Comparison of ENCODE assay signal across 8 cellular contexts in genomic region chr2:231662811-231663457, GRCh38. TPM values are rescaled to one million over a fixed set of nuclear protein-coding genes. Genes with fewer than 3 reads are reported as not detected.
DNase-seq lines count a peak whose midpoint lies in the region; ATAC-seq and TF ChIP-seq lines count a peak whose summit lies in the region.

No MANE protein-coding gene starts in this region.

- H3K4me3 Mint-ChIP-seq in naive thymus-derived CD8-positive, alpha-beta T cell = peak overlapping the region; percentile 67 to 87 (median 80)

- POLR2A ChIA-PET in naive thymus-derived CD8-positive, alpha-beta T cell (lab: Charles Lee) = interaction anchor here (1.0 to 6.1 kb wide), 15 partner anchors 11 to 199 kb away, joined by 3 to 158 read pairs (median 7); partner anchors contain the start of genes NCL and PTMA

- peaks cover 6 to 43% (median 17%) of the 10 kb centered on the region in 4 donors for H3K4me1 Mint-ChIP-seq in naive thymus-derived CD8-positive, alpha-beta T cell

- H3K36me3 ChIP-seq in ACC112 (ENCODE audit: insufficient read depth, low read length) (no peaks in the 10 kb centered on the region), HUES64 (ENCODE audit: insufficient read depth, low read length) (no peaks in the 10 kb centered on the region), colonic mucosa (no peaks in the 10 kb centered on the region)

- peak overlapping the region; percentile 82 to 99 (median 96) for H3K27ac Mint-ChIP-seq in naive thymus-derived CD8-positive, alpha-beta T cell

- H3K27me3 Mint-ChIP-seq in naive thymus-derived CD8-positive, alpha-beta T cell = no peaks in the 10 kb centered on the region

- DNase-seq in colonic mucosa = no peak
- DNase-seq in naive thymus-derived CD8-positive, alpha-beta T cell = no peak
- no peak for DNase-seq in activated effector memory CD4-positive, alpha-beta T cell treated with anti-CD3 and anti-CD28 coated beads, Interleukin-2, amount 50 U/mL, for 16 hours
- DNase-seq in NOMO-1 treated with DMSO at 0.1 percent for 48 hours (lab: John Stamatoyannopoulos, UW; ENCODE audit: unreplicated experiment) = no peak
- no peak for DNase-seq in DMS153 treated with DMSO at 0.1 percent for 48 hours (lab: John Stamatoyannopoulos, UW; ENCODE audit: unreplicated experiment)

- peaks cover 0 to 4% (median 0%) of the 10 kb centered on the region in 3 donors for H3K36me3 Mint-ChIP-seq in naive thymus-derived CD8-positive, alpha-beta T cell

- peaks cover 20% of the 10 kb centered on the region for H3K4me1 ChIP-seq in ACC112 (ENCODE audit: control insufficient read depth, insufficient read depth, low read length, unreplicated experiment)
- peaks cover 12% of the 10 kb centered on the region for H3K4me1 ChIP-seq in HUES64 (ENCODE audit: insufficient read depth, low read length)
- H3K4me1 ChIP-seq in colonic mucosa = peaks cover 11% of the 10 kb centered on the region

- H3K9me3 ChIP-seq in HUES64 (ENCODE audit: insufficient read depth, low read depth, low read length) (no peaks in the 10 kb centered on the region), colonic mucosa (no peaks in the 10 kb centered on the region)

- H3K9me3 Mint-ChIP-seq in naive thymus-derived CD8-positive, alpha-beta T cell = no peaks in the 10 kb centered on the region

- H3K27me3 ChIP-seq in ACC112 (ENCODE audit: insufficient read depth, low read length) = no peaks in the 10 kb centered on the region
- H3K27me3 ChIP-seq in HUES64 (ENCODE audit: insufficient read depth, low read length) = peaks cover 10% of the 10 kb centered on the region; the same call in 1 of the 2 replicates
- H3K27me3 ChIP-seq in colonic mucosa = no peaks in the 10 kb centered on the region

- TF ChIP-seq CTCF in colonic mucosa (IDR thresholded peaks at IDR 0.05) = no peak

- intact Hi-C loops in colonic mucosa (cut with DNase I) = no loop called here

- H3K79me2 ChIP-seq in ACC112 (ENCODE audit: control insufficient read depth, insufficient read depth, low read length, unreplicated experiment) = no peaks in the 10 kb centered on the region

- no peak for ATAC-seq in naive thymus-derived CD8-positive, alpha-beta T cell
- no peak for ATAC-seq in HG03457 (IDR thresholded peaks at IDR 0.05; ENCODE audit: unreplicated experiment)

- peak overlapping the region; percentile 94 for H2AFZ ChIP-seq in ACC112 (ENCODE audit: low read length, unreplicated experiment)

- H3K4me3 ChIP-seq in ACC112 (ENCODE audit: low read depth, low read length) (peak overlapping the region; percentile 75), HUES64 (ENCODE audit: low read length) (peak overlapping the region; percentile 25), colonic mucosa (peak overlapping the region; percentile 24)

- peak overlapping the region; percentile 55 for H3K9ac ChIP-seq in HUES64 (ENCODE audit: low read depth, low read length)
- H3K9ac ChIP-seq in colonic mucosa (ENCODE audit: low read depth in 2 of 2, low read length in 2 of 2) = peak overlapping the region; percentile 45 to 68

- H3K27ac ChIP-seq in ACC112 (ENCODE audit: low read depth, low read length) (no peak overlapping the region), HUES64 (ENCODE audit: low read depth, low read length) (peak overlapping the region; percentile 70), colonic mucosa (peak overlapping the region; percentile 91)

- 95% methylated on average over 34 of the region's 34 CpGs for WGBS in HUES64

RNA-seq across cellular contexts. Expression of gene PTMA, which starts 45.4 kb away (rescaled TPM):
- 1,960 TPM for polyA plus RNA-seq in HUES64 (2013, experiment 1 of 2)
- polyA plus RNA-seq in HUES64 (2013, experiment 2 of 2) = 2,220 TPM
- total RNA-seq in colonic mucosa = 1,000 to 10,000 TPM; 1,195 to 1,836 TPM
- total RNA-seq in naive thymus-derived CD8-positive, alpha-beta T cell = 1,000 to 10,000 TPM; 1,008 to 1,051 TPM
- polyA plus RNA-seq in naive thymus-derived CD8-positive, alpha-beta T cell = 1,000 to 10,000 TPM; 1,851 to 2,224 (median 2,052) TPM

Comparison
In these comparisons a context has a peak if more than half of its experiments do, and no peak if none do; other contexts are left out.
1. H3K4me3 ChIP-seq: peak in every context shown above with its lines; median percentile 75 in ACC112; 25 in HUES64; 24 in colonic mucosa.